Comparison of ENCODE assay signal across 11 cellular contexts in genomic region chr18:2040279-2040678, GRCh38.
"Had no signal": no experiment of that assay in that cellular context is flagged by ENCODE, and none has a peak within 500 bp of the region (broad histone marks: within the 10 kb centered on the region; RNA-seq: fewer than 3 reads in every experiment).

No MANE protein-coding gene starts in this region.

- ATAC-seq: GM23338, HCT116 had no signal

- H3K4me1 ChIP-seq: HAP-1 had no signal

- H3K4me3 ChIP-seq: GM23248, GM23338, HAP-1 had no signal

- FAIRE-seq: H1, H54 had no signal

- DNase-seq: GM23248, GOT3, H7, H9, HCEC 1CT, HFFc6 had no signal

- H2AFZ ChIP-seq: GM23248, GM23338 had no signal

- H3K36me3 ChIP-seq: HAP-1 had no signal

- H3K27ac ChIP-seq: GM23248 had no signal

- H3K9ac ChIP-seq: GM23248 had no signal

- H3K9me3 ChIP-seq: HAP-1 had no signal

- H3K4me2 ChIP-seq: GM23338 had no signal
